ENCODE assay signal across 8 cellular contexts in the genomic region with DNA sequence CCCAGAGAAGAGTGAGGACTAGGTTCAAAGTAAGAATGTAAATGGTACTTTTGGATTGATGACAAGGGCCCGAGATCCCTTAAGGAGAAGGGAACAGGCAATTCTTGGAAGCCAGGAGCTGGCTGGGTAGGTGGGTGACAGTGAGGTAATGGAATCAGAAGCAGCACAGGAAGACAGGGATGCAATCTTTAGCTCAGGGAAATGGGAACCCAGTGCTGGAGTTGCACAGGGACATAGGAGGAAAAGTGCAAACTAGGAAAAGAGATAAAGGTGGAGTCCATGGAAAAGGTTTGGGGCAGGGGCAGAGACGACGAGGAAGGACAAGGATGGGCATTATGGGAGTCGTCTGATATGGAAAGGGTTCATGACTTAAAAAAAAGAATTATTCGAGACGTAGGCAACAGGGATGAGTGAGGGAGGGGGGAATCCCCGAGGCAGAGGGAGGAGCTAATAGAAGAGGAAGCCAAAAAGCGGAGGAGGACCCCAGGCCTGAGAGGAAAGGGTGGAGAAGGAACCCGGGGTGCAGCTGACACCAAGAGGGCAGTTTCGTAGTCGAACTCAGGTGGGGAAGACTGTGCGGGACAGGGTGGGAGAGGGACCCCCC. TPM values are rescaled to one million over a fixed set of nuclear protein-coding genes. Genes with fewer than 3 reads are reported as not detected.
A peak's percentile ranks its signal among the peaks of the same experiment; 100 is the strongest.
DNase-seq lines count a peak whose midpoint lies in the region; ATAC-seq and TF ChIP-seq lines count a peak whose summit lies in the region.

No MANE protein-coding gene starts in this region.

- DNase-seq in DMS 273 (lab: John Stamatoyannopoulos, UW; ENCODE audit: unreplicated experiment) (peak; percentile 100), HL-60 (ENCODE audit: low read depth in 1 of 2, low spot score in 1 of 2) (peak; percentile 52 to 83), T-helper 2 cell (peak in 4 of 5 experiments; percentile 34 to 70 (median 44)), chondrocyte (ENCODE audit: low spot score) (no peak), left kidney (ENCODE audit: low read depth, low spot score) (peak; percentile 67), NCI-H187 treated with DMSO at 0.1 percent for 48 hours (lab: John Stamatoyannopoulos, UW) (no peak)
- peak; percentile 31 to 42 for DNase-seq in stimulated activated CD4-positive, alpha-beta T cell treated with anti-CD3 and anti-CD28 coated beads, Interleukin-2, amount 100 ng/mL, for 48 hours

- H3K27me3 ChIP-seq in HL-60 (ENCODE audit: insufficient read depth, poor library complexity, severe bottlenecking), result no peaks in the 10 kb centered on the region

- H3K4me1 Mint-ChIP-seq in chondrocyte (ENCODE audit: low read depth), result peaks cover 30% of the 10 kb centered on the region

- peak overlapping the region; percentile 92 for H3K4me3 Mint-ChIP-seq in chondrocyte (ENCODE audit: unreplicated experiment)

- peaks cover 6% of the 10 kb centered on the region for H3K36me3 Mint-ChIP-seq in chondrocyte (ENCODE audit: low read depth)

- H3K4me3 ChIP-seq in HL-60 (replicated peaks; ENCODE audit: insufficient read depth, low read length), result peak overlapping the region; percentile 70

- peak overlapping the region; percentile 100 for H3K27ac Mint-ChIP-seq in chondrocyte (ENCODE audit: unreplicated experiment)

- no peaks in the 10 kb centered on the region for H3K27me3 Mint-ChIP-seq in chondrocyte (ENCODE audit: low read depth)

- no peaks in the 10 kb centered on the region for H3K9me3 Mint-ChIP-seq in chondrocyte (ENCODE audit: low read depth)

- TF ChIP-seq CTCF in HL-60 (IDR thresholded peaks at IDR 0.05; ENCODE audit: insufficient read depth, low read length) (no peak), chondrocyte (IDR thresholded peaks at IDR 0.05) (no peak)

- peak; percentile 45 for ATAC-seq in GM19438 (IDR thresholded peaks at IDR 0.05; ENCODE audit: low read depth, unreplicated experiment)

- peak overlapping the region; percentile 97 for H3K27ac ChIP-seq in HL-60 (replicated peaks)

RNA-seq across cellular contexts. Expression of gene PI4KB, which starts 0.5 kb away (rescaled TPM):
- 51.4 to 73.2 TPM (median 54.7 TPM) in 3 replicates for total RNA-seq in chondrocyte

RNA-seq across cellular contexts. Expression of gene RFX5, which starts 20.3 kb away (rescaled TPM):
- total RNA-seq in chondrocyte, result 30.0 to 64.7 TPM (median 31.8 TPM) in 3 replicates

RNA-seq across cellular contexts. Expression of gene ZNF687, which starts 44.6 kb away (rescaled TPM):
- total RNA-seq in chondrocyte, result 17.5 to 19.3 TPM (median 18.6 TPM) in 3 replicates

RNA-seq across cellular contexts. Expression of gene SELENBP1, which starts 45.8 kb away (rescaled TPM):
- total RNA-seq in chondrocyte, result 5.7 to 11.1 TPM (median 8.9 TPM) in 3 replicates

Comparison
In these comparisons a context has a peak if more than half of its experiments do, and no peak if none do; other contexts are left out.
1. DNase-seq: peak in DMS 273 (single experiment), HL-60 (2 of 2), T-helper 2 cell (4 of 5), left kidney (single experiment) and stimulated activated CD4-positive, alpha-beta T cell treated with anti-CD3 and anti-CD28 coated beads, Interleukin-2, amount 100 ng/mL, for 48 hours (2 of 2); none in chondrocyte (single experiment) and NCI-H187 treated with DMSO at 0.1 percent for 48 hours (single experiment).